ENCODE assay signal across 26 cellular contexts in the genomic region with DNA sequence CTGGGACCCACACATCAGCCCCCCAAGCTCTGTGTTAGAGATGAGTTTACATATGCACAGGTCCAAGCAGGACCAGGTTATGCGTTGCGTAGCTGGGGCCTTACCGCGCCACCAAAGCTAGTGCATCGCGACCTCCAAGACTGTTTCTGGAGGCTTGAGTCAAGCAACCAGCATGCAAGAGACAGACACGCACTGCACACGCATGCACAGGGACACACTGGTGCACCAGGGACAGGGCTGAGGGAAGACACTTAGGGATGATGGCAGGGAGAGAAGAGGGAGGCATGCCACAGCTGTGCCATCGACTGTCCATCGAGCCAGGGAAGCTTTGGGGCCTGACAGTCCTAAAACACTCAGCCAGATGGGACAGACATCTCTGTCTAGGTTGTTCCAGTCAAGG.
"Had no signal": no experiment of that assay in that cellular context is flagged by ENCODE, and none has a peak within 500 bp of the region (broad histone marks: within the 10 kb centered on the region; RNA-seq: fewer than 3 reads in every experiment).

No MANE protein-coding gene starts in this region.

- H3K36me3 ChIP-seq: heart right ventricle, left lung, ovary, suprapubic skin had no signal

- H3K27ac ChIP-seq: dorsolateral prefrontal cortex, epithelial cell of prostate, foreskin keratinocyte, heart right ventricle, left lung, ovary, suprapubic skin had no signal

- H3K27ac Mint-ChIP-seq: endodermal cell; mesothelial cell of epicardium; natural killer cell treated with Interleukin-12 subunit alpha and Interleukin-12 subunit beta and Interleukin-15 and Interleukin-18, amount 100 ng/mL, for 72 hours; stimulated activated memory B cell treated with anti-CD40 and anti-IgM and Interleukin-4, amounts not matched to agents 10 μg/mL and 1 μg/mL and 100 μg/mL, for 72 hours; type B pancreatic cell had no signal

- H3K27me3 ChIP-seq: foreskin keratinocyte, left lung, ovary, suprapubic skin had no signal

- H3K4me3 Mint-ChIP-seq: endodermal cell; mesothelial cell of epicardium; naive B cell; natural killer cell treated with Interleukin-12 subunit alpha and Interleukin-12 subunit beta and Interleukin-15 and Interleukin-18, amount 100 ng/mL, for 72 hours; stimulated activated memory B cell treated with anti-CD40 and anti-IgM and Interleukin-4, amounts not matched to agents 10 μg/mL and 1 μg/mL and 100 μg/mL, for 72 hours; type B pancreatic cell had no signal

- H3K9me3 Mint-ChIP-seq: endodermal cell; mesothelial cell of epicardium; natural killer cell treated with Interleukin-12 subunit alpha and Interleukin-12 subunit beta and Interleukin-15 and Interleukin-18, amount 100 ng/mL, for 72 hours; stimulated activated memory B cell treated with anti-CD40 and anti-IgM and Interleukin-4, amounts not matched to agents 10 μg/mL and 1 μg/mL and 100 μg/mL, for 72 hours; type B pancreatic cell had no signal

- DNase-seq: central memory CD4-positive, alpha-beta T cell; dorsolateral prefrontal cortex; effector CD4-positive, alpha-beta T cell; endodermal cell; foreskin keratinocyte; glutamatergic neuron; heart right ventricle; hippocampal formation; left cardiac atrium; left lung; mesenchymal stem cell; mucosa of descending colon; naive B cell; occipital lobe; ovary; posterior cingulate gyrus; stimulated activated CD4-positive, alpha-beta T cell treated with anti-CD3 and anti-CD28 coated beads, Interleukin-4, amount 100 ng/mL, for 4 hours; stimulated activated naive CD8-positive, alpha-beta T cell treated with anti-CD3 and anti-CD28 coated beads, Interleukin-15, Interleukin-2, amounts not matched to agents 100 U/mL and 50 U/mL, for 24 hours had no signal

- H3K9me3 ChIP-seq: heart right ventricle, left lung, mucosa of descending colon, ovary, suprapubic skin had no signal

- H3K27me3 Mint-ChIP-seq: natural killer cell treated with Interleukin-12 subunit alpha and Interleukin-12 subunit beta and Interleukin-15 and Interleukin-18, amount 100 ng/mL, for 72 hours; type B pancreatic cell had no signal

- H3K4me1 ChIP-seq: foreskin keratinocyte, heart right ventricle, left lung, suprapubic skin had no signal

- H3K4me1 Mint-ChIP-seq: mesothelial cell of epicardium; naive B cell; stimulated activated memory B cell treated with anti-CD40 and anti-IgM and Interleukin-4, amounts not matched to agents 10 μg/mL and 1 μg/mL and 100 μg/mL, for 72 hours had no signal

- ATAC-seq: esophagus mucosa; foreskin keratinocyte; heart right ventricle; left cardiac atrium; left lung; mucosa of descending colon; natural killer cell treated with Interleukin-12 subunit alpha and Interleukin-12 subunit beta and Interleukin-15 and Interleukin-18, amount 100 ng/mL, for 72 hours; sciatic nerve; stimulated activated memory B cell treated with anti-CD40 and anti-IgM and Interleukin-4, amounts not matched to agents 10 μg/mL and 1 μg/mL and 100 μg/mL, for 72 hours; stimulated activated naive CD8-positive, alpha-beta T cell treated with anti-CD3 and anti-CD28 coated beads, Interleukin-15, Interleukin-2, amounts not matched to agents 100 U/mL and 50 U/mL, for 24 hours had no signal

- H3K36me3 Mint-ChIP-seq: mesothelial cell of epicardium; naive B cell; natural killer cell treated with Interleukin-12 subunit alpha and Interleukin-12 subunit beta and Interleukin-15 and Interleukin-18, amount 100 ng/mL, for 72 hours; stimulated activated memory B cell treated with anti-CD40 and anti-IgM and Interleukin-4, amounts not matched to agents 10 μg/mL and 1 μg/mL and 100 μg/mL, for 72 hours; type B pancreatic cell had no signal

- H3K4me3 ChIP-seq: dorsolateral prefrontal cortex, heart right ventricle, left lung, mucosa of descending colon, ovary, suprapubic skin had no signal
